In genomic region chr19:5680437-5681368, GRCh38 we compare ENCODE assay signal across 1 cellular context.
TF ChIP-seq lines count a peak whose summit lies in the region.

TSS of gene HSD11B1L (plus strand) at chr19:5681027. CDS start at chr19:5684833, 3,806 bp downstream.
TSS of gene MICOS13 (minus strand) at chr19:5680516. CDS start at chr19:5680486, 30 bp downstream.

TF ChIP-seq in GM23338, 12 proteins besides CTCF, POLR2A, EP300 and RAD21:
- TF ChIP-seq ZNF462 (CRISPR knock-in tag; IDR thresholded peaks at IDR 0.05) (no peak), ETS1 (IDR thresholded peaks at IDR 0.05) (peak; percentile 99), POLR2AphosphoS5 (IDR thresholded peaks at IDR 0.05; ENCODE audit: low read depth) (peak; percentile 79), CREB1 (CRISPR knock-in tag; IDR thresholded peaks at IDR 0.05; ENCODE audit: low read depth) (peak; percentile 73), ZNF331 (CRISPR knock-in tag; IDR thresholded peaks at IDR 0.05; ENCODE audit: low read depth) (no peak)
